Comparison of ENCODE assay signal across 1 cellular context in the genomic region with DNA sequence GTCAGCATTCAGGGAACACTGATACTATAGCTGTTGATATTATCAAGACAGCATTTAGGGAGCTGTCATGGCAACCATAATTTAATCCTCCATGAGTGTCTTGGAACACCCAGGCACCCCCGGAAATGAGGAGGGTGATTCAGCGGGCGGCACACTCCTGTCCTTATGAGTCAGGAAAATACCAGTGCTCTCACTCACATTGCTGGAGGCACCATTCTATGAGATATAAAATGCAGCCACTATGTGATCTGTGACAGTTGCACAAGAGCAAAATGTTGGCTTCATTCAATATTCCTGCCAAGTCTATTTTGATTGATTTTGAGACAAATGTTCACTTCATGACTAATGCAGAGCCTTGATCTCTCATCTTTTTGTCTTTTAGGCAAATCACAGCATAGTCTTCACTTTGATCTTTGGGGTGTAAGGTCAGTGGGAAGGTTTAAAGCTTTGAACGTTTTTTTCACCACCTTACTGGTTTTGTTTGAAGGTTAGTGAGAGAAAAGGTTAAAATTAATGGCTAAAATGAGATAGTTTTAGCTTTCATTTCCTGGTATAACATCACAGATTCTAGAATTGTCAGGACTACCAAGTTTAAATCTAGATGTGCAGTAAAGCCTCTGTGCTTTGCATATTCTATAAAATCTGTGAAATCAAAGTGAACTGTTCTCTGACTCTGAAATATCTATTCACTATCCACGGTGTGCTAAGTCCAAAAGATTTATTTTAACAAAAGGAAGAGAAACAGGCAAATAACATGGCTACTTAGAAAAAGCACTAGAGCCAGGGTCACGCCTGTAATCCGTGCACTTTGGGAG.
TF ChIP-seq lines count a peak whose summit lies in the region.

No MANE protein-coding gene starts in this region.

TF ChIP-seq in HepG2, 621 proteins besides CTCF, POLR2A, EP300 and RAD21 (continued from another document and continues in another):
- TF ChIP-seq, protein P1, sequence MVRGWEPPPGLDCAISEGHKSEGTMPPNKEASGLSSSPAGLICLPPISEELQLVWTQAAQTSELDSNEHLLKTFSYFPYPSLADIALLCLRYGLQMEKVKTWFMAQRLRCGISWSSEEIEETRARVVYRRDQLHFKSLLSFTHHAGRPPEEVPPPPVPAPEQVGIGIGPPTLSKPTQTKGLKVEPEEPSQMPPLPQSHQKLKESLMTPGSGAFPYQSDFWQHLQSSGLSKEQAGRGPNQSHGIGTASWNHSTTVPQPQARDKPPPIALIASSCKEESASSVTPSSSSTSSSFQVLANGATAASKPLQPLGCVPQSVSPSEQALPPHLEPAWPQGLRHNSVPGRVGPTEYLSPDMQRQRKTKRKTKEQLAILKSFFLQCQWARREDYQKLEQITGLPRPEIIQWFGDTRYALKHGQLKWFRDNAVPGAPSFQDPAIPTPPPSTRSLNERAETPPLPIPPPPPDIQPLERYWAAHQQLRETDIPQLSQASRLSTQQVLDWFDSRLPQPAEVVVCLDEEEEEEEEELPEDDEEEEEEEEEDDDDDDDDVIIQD (CRISPR knock-in tag; IDR thresholded peaks at IDR 0.05; ENCODE audit: low read depth) = peak; percentile 61; the same call in 1 of the 2 replicates
- TF ChIP-seq ZFX (CRISPR knock-in tag; IDR thresholded peaks at IDR 0.05; ENCODE audit: low read depth) (no peak), NCOA2 (CRISPR knock-in tag; IDR thresholded peaks at IDR 0.05) (peak; percentile 89), NFE2L2 (IDR thresholded peaks at IDR 0.05; ENCODE audit: low read length) (peak; percentile 18; the same call in 1 of the 2 replicates), CEBPG (CRISPR knock-in tag; IDR thresholded peaks at IDR 0.05) (peak; percentile 89), ZSCAN30 (CRISPR knock-in tag; IDR thresholded peaks at IDR 0.05) (no peak), RFX3 (CRISPR knock-in tag; IDR thresholded peaks at IDR 0.05) (peak; percentile 43), ZNF256 (CRISPR knock-in tag; conservative IDR thresholded peaks at IDR 0.05) (no peak), NR2C2 (CRISPR knock-in tag; IDR thresholded peaks at IDR 0.05; ENCODE audit: borderline replicate concordance) (peak; percentile 66; the same call in 1 of the 2 replicates), RNF2 (conservative IDR thresholded peaks at IDR 0.05; ENCODE audit: low read depth) (no peak), ZNF510 (CRISPR knock-in tag; IDR thresholded peaks at IDR 0.05; ENCODE audit: low read depth) (no peak), JUN (CRISPR knock-in tag; IDR thresholded peaks at IDR 0.05) (peak; percentile 56; the same call in 1 of the 2 replicates), HDAC6 (IDR thresholded peaks at IDR 0.05; ENCODE audit: low read depth, low read length) (no peak), SIX1 (CRISPR knock-in tag; IDR thresholded peaks at IDR 0.05; ENCODE audit: borderline replicate concordance) (peak; percentile 38; the same call in 1 of the 2 replicates), TBX2 (CRISPR knock-in tag; IDR thresholded peaks at IDR 0.05; ENCODE audit: borderline replicate concordance) (0 out of 2 replicates have a peak, but pooled peaks have one; percentile 55), SMC3 (IDR thresholded peaks at IDR 0.05; ENCODE audit: low read length) (peak; percentile 14; the same call in 1 of the 2 replicates), XBP1 (CRISPR knock-in tag; IDR thresholded peaks at IDR 0.05) (no peak), HDAC2 (CRISPR knock-in tag; IDR thresholded peaks at IDR 0.05) (peak; percentile 86)
- TF ChIP-seq, protein P2, sequence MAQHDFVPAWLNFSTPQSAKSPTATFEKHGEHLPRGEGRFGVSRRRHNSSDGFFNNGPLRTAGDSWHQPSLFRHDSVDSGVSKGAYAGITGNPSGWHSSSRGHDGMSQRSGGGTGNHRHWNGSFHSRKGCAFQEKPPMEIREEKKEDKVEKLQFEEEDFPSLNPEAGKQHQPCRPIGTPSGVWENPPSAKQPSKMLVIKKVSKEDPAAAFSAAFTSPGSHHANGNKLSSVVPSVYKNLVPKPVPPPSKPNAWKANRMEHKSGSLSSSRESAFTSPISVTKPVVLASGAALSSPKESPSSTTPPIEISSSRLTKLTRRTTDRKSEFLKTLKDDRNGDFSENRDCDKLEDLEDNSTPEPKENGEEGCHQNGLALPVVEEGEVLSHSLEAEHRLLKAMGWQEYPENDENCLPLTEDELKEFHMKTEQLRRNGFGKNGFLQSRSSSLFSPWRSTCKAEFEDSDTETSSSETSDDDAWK (CRISPR knock-in tag; IDR thresholded peaks at IDR 0.05) = no peak
- TF ChIP-seq, protein P3, sequence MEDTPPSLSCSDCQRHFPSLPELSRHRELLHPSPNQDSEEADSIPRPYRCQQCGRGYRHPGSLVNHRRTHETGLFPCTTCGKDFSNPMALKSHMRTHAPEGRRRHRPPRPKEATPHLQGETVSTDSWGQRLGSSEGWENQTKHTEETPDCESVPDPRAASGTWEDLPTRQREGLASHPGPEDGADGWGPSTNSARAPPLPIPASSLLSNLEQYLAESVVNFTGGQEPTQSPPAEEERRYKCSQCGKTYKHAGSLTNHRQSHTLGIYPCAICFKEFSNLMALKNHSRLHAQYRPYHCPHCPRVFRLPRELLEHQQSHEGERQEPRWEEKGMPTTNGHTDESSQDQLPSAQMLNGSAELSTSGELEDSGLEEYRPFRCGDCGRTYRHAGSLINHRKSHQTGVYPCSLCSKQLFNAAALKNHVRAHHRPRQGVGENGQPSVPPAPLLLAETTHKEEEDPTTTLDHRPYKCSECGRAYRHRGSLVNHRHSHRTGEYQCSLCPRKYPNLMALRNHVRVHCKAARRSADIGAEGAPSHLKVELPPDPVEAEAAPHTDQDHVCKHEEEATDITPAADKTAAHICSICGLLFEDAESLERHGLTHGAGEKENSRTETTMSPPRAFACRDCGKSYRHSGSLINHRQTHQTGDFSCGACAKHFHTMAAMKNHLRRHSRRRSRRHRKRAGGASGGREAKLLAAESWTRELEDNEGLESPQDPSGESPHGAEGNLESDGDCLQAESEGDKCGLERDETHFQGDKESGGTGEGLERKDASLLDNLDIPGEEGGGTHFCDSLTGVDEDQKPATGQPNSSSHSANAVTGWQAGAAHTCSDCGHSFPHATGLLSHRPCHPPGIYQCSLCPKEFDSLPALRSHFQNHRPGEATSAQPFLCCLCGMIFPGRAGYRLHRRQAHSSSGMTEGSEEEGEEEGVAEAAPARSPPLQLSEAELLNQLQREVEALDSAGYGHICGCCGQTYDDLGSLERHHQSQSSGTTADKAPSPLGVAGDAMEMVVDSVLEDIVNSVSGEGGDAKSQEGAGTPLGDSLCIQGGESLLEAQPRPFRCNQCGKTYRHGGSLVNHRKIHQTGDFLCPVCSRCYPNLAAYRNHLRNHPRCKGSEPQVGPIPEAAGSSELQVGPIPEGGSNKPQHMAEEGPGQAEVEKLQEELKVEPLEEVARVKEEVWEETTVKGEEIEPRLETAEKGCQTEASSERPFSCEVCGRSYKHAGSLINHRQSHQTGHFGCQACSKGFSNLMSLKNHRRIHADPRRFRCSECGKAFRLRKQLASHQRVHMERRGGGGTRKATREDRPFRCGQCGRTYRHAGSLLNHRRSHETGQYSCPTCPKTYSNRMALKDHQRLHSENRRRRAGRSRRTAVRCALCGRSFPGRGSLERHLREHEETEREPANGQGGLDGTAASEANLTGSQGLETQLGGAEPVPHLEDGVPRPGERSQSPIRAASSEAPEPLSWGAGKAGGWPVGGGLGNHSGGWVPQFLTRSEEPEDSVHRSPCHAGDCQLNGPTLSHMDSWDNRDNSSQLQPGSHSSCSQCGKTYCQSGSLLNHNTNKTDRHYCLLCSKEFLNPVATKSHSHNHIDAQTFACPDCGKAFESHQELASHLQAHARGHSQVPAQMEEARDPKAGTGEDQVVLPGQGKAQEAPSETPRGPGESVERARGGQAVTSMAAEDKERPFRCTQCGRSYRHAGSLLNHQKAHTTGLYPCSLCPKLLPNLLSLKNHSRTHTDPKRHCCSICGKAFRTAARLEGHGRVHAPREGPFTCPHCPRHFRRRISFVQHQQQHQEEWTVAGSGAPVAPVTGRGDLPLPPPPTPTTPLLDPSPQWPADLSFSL (CRISPR knock-in tag; IDR thresholded peaks at IDR 0.05) = no peak
- TF ChIP-seq, protein P4, sequence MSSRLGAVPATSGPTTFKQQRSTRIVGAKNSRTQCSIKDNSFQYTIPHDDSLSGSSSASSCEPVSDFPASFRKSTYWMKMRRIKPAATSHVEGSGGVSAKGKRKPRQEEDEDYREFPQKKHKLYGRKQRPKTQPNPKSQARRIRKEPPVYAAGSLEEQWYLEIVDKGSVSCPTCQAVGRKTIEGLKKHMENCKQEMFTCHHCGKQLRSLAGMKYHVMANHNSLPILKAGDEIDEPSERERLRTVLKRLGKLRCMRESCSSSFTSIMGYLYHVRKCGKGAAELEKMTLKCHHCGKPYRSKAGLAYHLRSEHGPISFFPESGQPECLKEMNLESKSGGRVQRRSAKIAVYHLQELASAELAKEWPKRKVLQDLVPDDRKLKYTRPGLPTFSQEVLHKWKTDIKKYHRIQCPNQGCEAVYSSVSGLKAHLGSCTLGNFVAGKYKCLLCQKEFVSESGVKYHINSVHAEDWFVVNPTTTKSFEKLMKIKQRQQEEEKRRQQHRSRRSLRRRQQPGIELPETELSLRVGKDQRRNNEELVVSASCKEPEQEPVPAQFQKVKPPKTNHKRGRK (CRISPR knock-in tag; IDR thresholded peaks at IDR 0.05) = no peak
- TF ChIP-seq, protein P5, sequence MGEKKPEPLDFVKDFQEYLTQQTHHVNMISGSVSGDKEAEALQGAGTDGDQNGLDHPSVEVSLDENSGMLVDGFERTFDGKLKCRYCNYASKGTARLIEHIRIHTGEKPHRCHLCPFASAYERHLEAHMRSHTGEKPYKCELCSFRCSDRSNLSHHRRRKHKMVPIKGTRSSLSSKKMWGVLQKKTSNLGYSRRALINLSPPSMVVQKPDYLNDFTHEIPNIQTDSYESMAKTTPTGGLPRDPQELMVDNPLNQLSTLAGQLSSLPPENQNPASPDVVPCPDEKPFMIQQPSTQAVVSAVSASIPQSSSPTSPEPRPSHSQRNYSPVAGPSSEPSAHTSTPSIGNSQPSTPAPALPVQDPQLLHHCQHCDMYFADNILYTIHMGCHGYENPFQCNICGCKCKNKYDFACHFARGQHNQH (CRISPR knock-in tag; IDR thresholded peaks at IDR 0.05) = peak; percentile 29; the same call in 1 of the 2 replicates
- TF ChIP-seq, protein P6, sequence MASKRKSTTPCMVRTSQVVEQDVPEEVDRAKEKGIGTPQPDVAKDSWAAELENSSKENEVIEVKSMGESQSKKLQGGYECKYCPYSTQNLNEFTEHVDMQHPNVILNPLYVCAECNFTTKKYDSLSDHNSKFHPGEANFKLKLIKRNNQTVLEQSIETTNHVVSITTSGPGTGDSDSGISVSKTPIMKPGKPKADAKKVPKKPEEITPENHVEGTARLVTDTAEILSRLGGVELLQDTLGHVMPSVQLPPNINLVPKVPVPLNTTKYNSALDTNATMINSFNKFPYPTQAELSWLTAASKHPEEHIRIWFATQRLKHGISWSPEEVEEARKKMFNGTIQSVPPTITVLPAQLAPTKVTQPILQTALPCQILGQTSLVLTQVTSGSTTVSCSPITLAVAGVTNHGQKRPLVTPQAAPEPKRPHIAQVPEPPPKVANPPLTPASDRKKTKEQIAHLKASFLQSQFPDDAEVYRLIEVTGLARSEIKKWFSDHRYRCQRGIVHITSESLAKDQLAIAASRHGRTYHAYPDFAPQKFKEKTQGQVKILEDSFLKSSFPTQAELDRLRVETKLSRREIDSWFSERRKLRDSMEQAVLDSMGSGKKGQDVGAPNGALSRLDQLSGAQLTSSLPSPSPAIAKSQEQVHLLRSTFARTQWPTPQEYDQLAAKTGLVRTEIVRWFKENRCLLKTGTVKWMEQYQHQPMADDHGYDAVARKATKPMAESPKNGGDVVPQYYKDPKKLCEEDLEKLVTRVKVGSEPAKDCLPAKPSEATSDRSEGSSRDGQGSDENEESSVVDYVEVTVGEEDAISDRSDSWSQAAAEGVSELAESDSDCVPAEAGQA (IDR thresholded peaks at IDR 0.05; ENCODE audit: low read depth) = no peak
- TF ChIP-seq, protein P6 (CRISPR knock-in tag; IDR thresholded peaks at IDR 0.05; ENCODE audit: borderline replicate concordance) = peak; percentile 67; the same call in 1 of the 2 replicates
- TF ChIP-seq, protein P7, sequence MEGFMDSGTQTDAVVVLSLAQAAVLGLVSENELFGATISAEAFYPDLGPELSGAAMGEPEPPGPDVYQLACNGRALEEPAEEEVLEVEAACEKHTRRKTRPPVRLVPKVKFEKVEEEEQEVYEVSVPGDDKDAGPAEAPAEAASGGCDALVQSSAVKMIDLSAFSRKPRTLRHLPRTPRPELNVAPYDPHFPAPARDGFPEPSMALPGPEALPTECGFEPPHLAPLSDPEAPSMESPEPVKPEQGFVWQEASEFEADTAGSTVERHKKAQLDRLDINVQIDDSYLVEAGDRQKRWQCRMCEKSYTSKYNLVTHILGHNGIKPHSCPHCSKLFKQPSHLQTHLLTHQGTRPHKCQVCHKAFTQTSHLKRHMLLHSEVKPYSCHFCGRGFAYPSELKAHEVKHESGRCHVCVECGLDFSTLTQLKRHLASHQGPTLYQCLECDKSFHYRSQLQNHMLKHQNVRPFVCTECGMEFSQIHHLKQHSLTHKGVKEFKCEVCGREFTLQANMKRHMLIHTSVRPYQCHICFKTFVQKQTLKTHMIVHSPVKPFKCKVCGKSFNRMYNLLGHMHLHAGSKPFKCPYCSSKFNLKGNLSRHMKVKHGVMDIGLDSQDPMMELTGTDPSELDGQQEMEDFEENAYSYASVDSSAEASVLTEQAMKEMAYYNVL (CRISPR knock-in tag; IDR thresholded peaks at IDR 0.05; ENCODE audit: borderline replicate concordance) = peak; percentile 81; the same call in 1 of the 2 replicates
- TF ChIP-seq, protein P8, sequence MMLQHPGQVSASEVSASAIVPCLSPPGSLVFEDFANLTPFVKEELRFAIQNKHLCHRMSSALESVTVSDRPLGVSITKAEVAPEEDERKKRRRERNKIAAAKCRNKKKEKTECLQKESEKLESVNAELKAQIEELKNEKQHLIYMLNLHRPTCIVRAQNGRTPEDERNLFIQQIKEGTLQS (CRISPR knock-in tag; IDR thresholded peaks at IDR 0.05) = peak; percentile 51
